34 cellular contexts compared by ENCODE assay signal in genomic region chr6:49151033-49151432, GRCh38.
"Had no signal": no experiment of that assay in that cellular context is flagged by ENCODE, and none has a peak within 500 bp of the region (broad histone marks: within the 10 kb centered on the region; RNA-seq: fewer than 3 reads in every experiment).

No MANE protein-coding gene starts in this region.

- DNase-seq: Karpas-422, Kasumi-1, MG63, MM.1S, MV-4-11, NCI-H1048, NCI-H1092, NCI-H1092 treated with DMSO at 0.1 percent for 48 hours, NCI-H1105, NCI-H1105 treated with DMSO at 0.1 percent for 48 hours, NCI-H1417, NCI-H1417 treated with DMSO at 0.1 percent for 48 hours, NCI-H1436, NCI-H1436 treated with DMSO at 0.1 percent for 48 hours, NCI-H146, NCI-H1694, NCI-H1694 treated with DMSO at 0.1 percent for 48 hours, NCI-H187, NCI-H187 treated with DMSO at 0.1 percent for 48 hours, NCI-H1930, NCI-H2029, NCI-H2029 treated with DMSO at 0.1 percent for 48 hours, NCI-H2081, NCI-H2081 treated with DMSO at 0.1 percent for 48 hours, NCI-H2107, NCI-H2171, NCI-H2171 treated with DMSO at 0.1 percent for 48 hours, NCI-H2227 treated with DMSO at 0.1 percent for 48 hours, NCI-H226, NCI-H345, NCI-H446, NCI-H446 treated with DMSO at 0.1 percent for 48 hours, NCI-H510A had no signal

- H3K4me2 ChIP-seq: KMS-11 had no signal

- H3K9ac ChIP-seq: KMS-11 had no signal

- H3K27ac ChIP-seq: KMS-11 had no signal

- H3K4me3 ChIP-seq: MG63 had no signal

- H3K36me3 ChIP-seq: MG63 had no signal

- H3K27me3 ChIP-seq: MG63 had no signal
